ENCODE assay signal across 1 cellular context in genomic region chr2:230905448-230906430, GRCh38.
TF ChIP-seq lines count a peak whose summit lies in the region.

No MANE protein-coding gene starts in this region.

TF ChIP-seq in HepG2, 621 proteins besides CTCF, POLR2A, EP300 and RAD21 (continues in another document):
- no peak for TF ChIP-seq ZSCAN5A (CRISPR knock-in tag; IDR thresholded peaks at IDR 0.05; ENCODE audit: borderline replicate concordance)
- no peak for TF ChIP-seq ZNF615 (CRISPR knock-in tag; IDR thresholded peaks at IDR 0.05; ENCODE audit: borderline replicate concordance)
- TF ChIP-seq BHLHE40 (IDR thresholded peaks at IDR 0.05; ENCODE audit: low read length) = peak; percentile 100
- TF ChIP-seq HIC2 (CRISPR knock-in tag; IDR thresholded peaks at IDR 0.05; ENCODE audit: low read depth) = no peak
- no peak for TF ChIP-seq ZNF512B (CRISPR knock-in tag; IDR thresholded peaks at IDR 0.05; ENCODE audit: borderline replicate concordance)
- TF ChIP-seq ZNF44 (CRISPR knock-in tag; IDR thresholded peaks at IDR 0.05) = no peak
- TF ChIP-seq DPF2 (CRISPR knock-in tag; IDR thresholded peaks at IDR 0.05; ENCODE audit: borderline replicate concordance, low read depth) = no peak
- TF ChIP-seq RARA (CRISPR knock-in tag; IDR thresholded peaks at IDR 0.05) = 0 out of 2 replicates have a peak, but pooled peaks have one; percentile 9
- TF ChIP-seq ZNF75D (CRISPR knock-in tag; IDR thresholded peaks at IDR 0.05; ENCODE audit: borderline replicate concordance) = no peak
- no peak for TF ChIP-seq ZNF883 (CRISPR knock-in tag; IDR thresholded peaks at IDR 0.05; ENCODE audit: not compliant biosample characterization)
- TF ChIP-seq ZNF232 (CRISPR knock-in tag; IDR thresholded peaks at IDR 0.05; ENCODE audit: borderline replicate concordance) = no peak
- no peak for TF ChIP-seq ZNF407 (CRISPR knock-in tag; IDR thresholded peaks at IDR 0.05; ENCODE audit: not compliant biosample characterization)
- no peak for TF ChIP-seq ZNF276 (CRISPR knock-in tag; IDR thresholded peaks at IDR 0.05; ENCODE audit: low read depth)
- TF ChIP-seq GATAD2A (CRISPR knock-in tag; IDR thresholded peaks at IDR 0.05) = peak; percentile 51; the same call in 1 of the 2 replicates
- TF ChIP-seq ATF3 (CRISPR knock-in tag; IDR thresholded peaks at IDR 0.05) = peak; percentile 48; the same call in 1 of the 2 replicates
- TF ChIP-seq NCOA1 (CRISPR knock-in tag; IDR thresholded peaks at IDR 0.05) = no peak
- no peak for TF ChIP-seq ZNF354B (CRISPR knock-in tag; IDR thresholded peaks at IDR 0.05)
- TF ChIP-seq ARNT (IDR thresholded peaks at IDR 0.05) = no peak
- no peak for TF ChIP-seq PRPF4 (IDR thresholded peaks at IDR 0.05; ENCODE audit: low read depth, low read length, poor library complexity, severe bottlenecking)
- no peak for TF ChIP-seq PLRG1 (conservative IDR thresholded peaks at IDR 0.05)
- TF ChIP-seq KIAA2018 (CRISPR knock-in tag; IDR thresholded peaks at IDR 0.05; ENCODE audit: borderline replicate concordance) = no peak
- TF ChIP-seq PATZ1 (CRISPR knock-in tag; IDR thresholded peaks at IDR 0.05) = no peak
- TF ChIP-seq PITX1 (CRISPR knock-in tag; IDR thresholded peaks at IDR 0.05) = 0 out of 2 replicates have a peak, but pooled peaks have one; percentile 22
- no peak for TF ChIP-seq ZNF224 (CRISPR knock-in tag; IDR thresholded peaks at IDR 0.05)
